Comparison of ENCODE assay signal across 8 cellular contexts in genomic region chr1:157193702-157194391, GRCh38. TPM values are rescaled to one million over a fixed set of nuclear protein-coding genes. Genes with fewer than 3 reads are reported as not detected.
A peak's percentile ranks its signal among the peaks of the same experiment; 100 is the strongest.
DNase-seq lines count a peak whose midpoint lies in the region; ATAC-seq and TF ChIP-seq lines count a peak whose summit lies in the region.

No MANE protein-coding gene starts in this region.

- H3K4me1 ChIP-seq in CD8-positive, alpha-beta T cell (ENCODE audit: insufficient read depth, low read length), result no peaks in the 10 kb centered on the region
- no peaks in the 10 kb centered on the region for H3K4me1 ChIP-seq in vagina

- no peak for TF ChIP-seq POLR2A in vagina (IDR thresholded peaks at IDR 0.05)

- H3K27me3 Mint-ChIP-seq in CD8-positive, alpha-beta T cell (ENCODE audit: low read depth), result peaks cover 40% of the 10 kb centered on the region
- H3K27me3 Mint-ChIP-seq in HFFc6 (ENCODE audit: insufficient read depth), result peaks cover 24% of the 10 kb centered on the region
- peaks cover 37% of the 10 kb centered on the region for H3K27me3 Mint-ChIP-seq in activated CD8-positive, alpha-beta T cell treated with anti-CD3 and anti-CD28 coated beads, Interleukin-2, amount 10 ng/mL, durations not matched to agents 7 days and 5 days (ENCODE audit: low read depth)

- H3K27ac Mint-ChIP-seq in CD8-positive, alpha-beta T cell, result no peak overlapping the region
- no peak overlapping the region for H3K27ac Mint-ChIP-seq in HFFc6
- H3K27ac Mint-ChIP-seq in activated CD8-positive, alpha-beta T cell treated with anti-CD3 and anti-CD28 coated beads, Interleukin-2, amount 10 ng/mL, durations not matched to agents 7 days and 5 days, result no peak overlapping the region

- no peak overlapping the region for H3K27ac ChIP-seq in CD8-positive, alpha-beta T cell (ENCODE audit: low read depth, low read length)
- H3K27ac ChIP-seq in vagina, result no peak overlapping the region

- no peak for ATAC-seq in CD8-positive, alpha-beta T cell
- ATAC-seq in activated CD8-positive, alpha-beta T cell treated with anti-CD3 and anti-CD28 coated beads, Interleukin-2, amount 10 ng/mL, durations not matched to agents 7 days and 5 days, result peak; percentile 36
- ATAC-seq in GM21717 (IDR thresholded peaks at IDR 0.05; ENCODE audit: unreplicated experiment), result no peak

- H3K9me3 Mint-ChIP-seq in CD8-positive, alpha-beta T cell, result no peaks in the 10 kb centered on the region
- no peaks in the 10 kb centered on the region for H3K9me3 Mint-ChIP-seq in HFFc6
- H3K9me3 Mint-ChIP-seq in activated CD8-positive, alpha-beta T cell treated with anti-CD3 and anti-CD28 coated beads, Interleukin-2, amount 10 ng/mL, durations not matched to agents 7 days and 5 days (ENCODE audit: insufficient read depth), result no peaks in the 10 kb centered on the region

- H3K36me3 ChIP-seq in CD8-positive, alpha-beta T cell (ENCODE audit: insufficient read depth, low read length), result no peaks in the 10 kb centered on the region
- no peaks in the 10 kb centered on the region for H3K36me3 ChIP-seq in vagina

- no peak overlapping the region for H3K4me3 ChIP-seq in CD8-positive, alpha-beta T cell (ENCODE audit: low read depth, low read length)
- H3K4me3 ChIP-seq in vagina, result no peak overlapping the region

- no peaks in the 10 kb centered on the region for H3K27me3 ChIP-seq in CD8-positive, alpha-beta T cell (ENCODE audit: insufficient read depth, low read length)
- H3K27me3 ChIP-seq in vagina, result no peaks in the 10 kb centered on the region

- intact Hi-C loops in CD8-positive, alpha-beta T cell (cut with DNase I, micrococcal nuclease), result loop anchor here (2.0 to 5.0 kb wide), 3 partner anchors 295 to 931 kb away; no protein-coding TSS in a partner anchor
- intact Hi-C loops in vagina (cut with DNase I), result no loop called here

- DNase-seq in CD8-positive, alpha-beta T cell, result peak in 6 of 7 experiments; percentile 7 to 58 (median 40)
- DNase-seq in HFFc6 (peak; percentile 51), NCI-H748 treated with DMSO at 0.1 percent for 48 hours (lab: John Stamatoyannopoulos, UW) (peak; percentile 11), fibroblast of gingiva (ENCODE audit: low read depth) (peak; percentile 34), occipital lobe (lab: John Stamatoyannopoulos, UW) (peak; percentile 12), vagina (ENCODE audit: extremely low spot score in 2 of 2) (peak; percentile 37 to 91)
- peak; percentile 71 for DNase-seq in activated CD8-positive, alpha-beta T cell treated with anti-CD3 and anti-CD28 coated beads, Interleukin-2, amount 10 ng/mL, durations not matched to agents 7 days and 5 days

- H3K9me3 ChIP-seq in CD8-positive, alpha-beta T cell (ENCODE audit: low read length), result no peaks in the 10 kb centered on the region
- no peaks in the 10 kb centered on the region for H3K9me3 ChIP-seq in vagina

- TF ChIP-seq CTCF in CD8-positive, alpha-beta T cell (IDR thresholded peaks at IDR 0.05), result peak; percentile 66
- TF ChIP-seq CTCF in HFFc6 (IDR thresholded peaks at IDR 0.05) (peak; percentile 86), vagina (IDR thresholded peaks at IDR 0.05) (peak in 1 of 3 experiments; percentile 7)

- no peak overlapping the region for H3K4me3 Mint-ChIP-seq in CD8-positive, alpha-beta T cell
- H3K4me3 Mint-ChIP-seq in HFFc6, result no peak overlapping the region
- no peak overlapping the region for H3K4me3 Mint-ChIP-seq in activated CD8-positive, alpha-beta T cell treated with anti-CD3 and anti-CD28 coated beads, Interleukin-2, amount 10 ng/mL, durations not matched to agents 7 days and 5 days

- no peaks in the 10 kb centered on the region for H3K36me3 Mint-ChIP-seq in CD8-positive, alpha-beta T cell
- H3K36me3 Mint-ChIP-seq in HFFc6 (ENCODE audit: low read depth), result no peaks in the 10 kb centered on the region
- no peaks in the 10 kb centered on the region for H3K36me3 Mint-ChIP-seq in activated CD8-positive, alpha-beta T cell treated with anti-CD3 and anti-CD28 coated beads, Interleukin-2, amount 10 ng/mL, durations not matched to agents 7 days and 5 days (ENCODE audit: low read depth)

- CTCF ChIA-PET in CD8-positive, alpha-beta T cell (lab: Charles Lee), result no interaction called here
- CTCF ChIA-PET in activated CD8-positive, alpha-beta T cell treated with anti-CD3 and anti-CD28 coated beads, Interleukin-2, amount 10 ng/mL, durations not matched to agents 7 days and 5 days (lab: Charles Lee), result interaction anchor here (0.5 to 1.0 kb wide), 2 partner anchors 12 to 13 kb away, joined by 3 read pairs; no protein-coding TSS in a partner anchor

- POLR2A ChIA-PET in CD8-positive, alpha-beta T cell (lab: Charles Lee), result no interaction called here
- POLR2A ChIA-PET in activated CD8-positive, alpha-beta T cell treated with anti-CD3 and anti-CD28 coated beads, Interleukin-2, amount 10 ng/mL, durations not matched to agents 7 days and 5 days (lab: Charles Lee), result no interaction called here

- H3K4me1 Mint-ChIP-seq in CD8-positive, alpha-beta T cell (ENCODE audit: low read depth), result peaks cover 6% of the 10 kb centered on the region
- H3K4me1 Mint-ChIP-seq in HFFc6 (ENCODE audit: low read depth), result no peaks in the 10 kb centered on the region
- H3K4me1 Mint-ChIP-seq in activated CD8-positive, alpha-beta T cell treated with anti-CD3 and anti-CD28 coated beads, Interleukin-2, amount 10 ng/mL, durations not matched to agents 7 days and 5 days (ENCODE audit: low read depth), result peaks cover 12% of the 10 kb centered on the region

RNA-seq across cellular contexts. Expression of gene ETV3, which starts 55.7 kb away (rescaled TPM):
- total RNA-seq in CD8-positive, alpha-beta T cell, result 10 to 100 TPM; 88.9 to 94.0 TPM
- 10 to 100 TPM; 20.0 to 22.9 (median 21.0) TPM for total RNA-seq in HFFc6 (2021; fragmentation: NEBNext Ultra II Directional; extraction: Animal tissue kit (Norgen Biotek cat#: 25700))
- 10 to 100 TPM; 38.2 to 40.2 TPM for total RNA-seq in activated CD8-positive, alpha-beta T cell treated with anti-CD3 and anti-CD28 coated beads, Interleukin-2, amount 10 ng/mL, durations not matched to agents 7 days and 5 days
- total RNA-seq in occipital lobe (16.5 TPM), vagina (37.3 TPM)

Comparison
In these comparisons a context has a peak if more than half of its experiments do, and no peak if none do; other contexts are left out.
1. DNase-seq: peak in every context shown above with its lines; median percentile 71 in activated CD8-positive, alpha-beta T cell treated with anti-CD3 and anti-CD28 coated beads, Interleukin-2, amount 10 ng/mL, durations not matched to agents 7 days and 5 days; 64 in vagina; 51 in HFFc6; 40 in CD8-positive, alpha-beta T cell; 34 in fibroblast of gingiva; 12 in occipital lobe; 11 in NCI-H748 treated with DMSO at 0.1 percent for 48 hours.